Comparison of ENCODE assay signal across 8 cellular contexts in genomic region chr2:84314901-84315330, GRCh38.
DNase-seq lines count a peak whose midpoint lies in the region; ATAC-seq and TF ChIP-seq lines count a peak whose summit lies in the region.

No MANE protein-coding gene starts in this region.

- intact Hi-C loops in Panc1 (cut with micrococcal nuclease; ENCODE audit: unreplicated experiment) = no loop called here
- intact Hi-C loops in tibial artery (cut with DNase I; ENCODE audit: low total_unique reads) = no loop called here

- no TSS peak for BruUV-seq in Panc1 (replicated peaks; lab: Mats Ljungman, UMichigan)

- no peak overlapping the region for H2AFZ ChIP-seq in osteoblast (ENCODE audit: low read length)

- peaks cover 8% of the 10 kb centered on the region for H3K27me3 ChIP-seq in DOHH2 (ENCODE audit: control insufficient read depth, low read length)
- H3K27me3 ChIP-seq in Panc1 (ENCODE audit: control insufficient read depth, insufficient read depth, low read length) = peaks cover 2% of the 10 kb centered on the region; the same call in 1 of the 2 replicates
- H3K27me3 ChIP-seq in osteoblast (ENCODE audit: insufficient read depth, low read length) = peaks cover 4% of the 10 kb centered on the region
- H3K27me3 ChIP-seq in tibial artery = peaks cover 0 to 18% of the 10 kb centered on the region in 2 donors

- POLR2A ChIA-PET in Panc1 (lab: Charles Lee) = no interaction called here

- H3K36me3 ChIP-seq in DOHH2 (ENCODE audit: control insufficient read depth, low read length) (no peaks in the 10 kb centered on the region), Panc1 (ENCODE audit: control insufficient read depth, insufficient read depth, low read length) (no peaks in the 10 kb centered on the region), osteoblast (ENCODE audit: insufficient read depth, low read length) (no peaks in the 10 kb centered on the region), tibial artery (no peaks in the 10 kb centered on the region)

- no peaks in the 10 kb centered on the region for H3K4me1 ChIP-seq in DOHH2 (ENCODE audit: control insufficient read depth, low read length)
- no peaks in the 10 kb centered on the region for H3K4me1 ChIP-seq in Panc1 (ENCODE audit: control insufficient read depth, insufficient read depth, low read length)
- no peaks in the 10 kb centered on the region for H3K4me1 ChIP-seq in osteoblast (ENCODE audit: insufficient read depth, low read length)
- H3K4me1 ChIP-seq in tibial artery = no peaks in the 10 kb centered on the region

- peak; percentile 95 for ATAC-seq in GM21528 (IDR thresholded peaks at IDR 0.05; ENCODE audit: low FRiP score, unreplicated experiment)
- ATAC-seq in Panc1 = peak; percentile 98

- H3K9me3 ChIP-seq in DOHH2 (ENCODE audit: control insufficient read depth, insufficient read depth, low read length) (no peaks in the 10 kb centered on the region), Panc1 (ENCODE audit: control insufficient read depth, insufficient read depth, low read depth, low read length) (no peaks in the 10 kb centered on the region), osteoblast (ENCODE audit: low read depth, low read length) (no peaks in the 10 kb centered on the region), tibial artery (no peaks in the 10 kb centered on the region)

- H4K20me1 ChIP-seq in DOHH2 (ENCODE audit: control insufficient read depth, insufficient read depth, low read depth, low read length) = no peaks in the 10 kb centered on the region
- H4K20me1 ChIP-seq in osteoblast (ENCODE audit: insufficient read depth, low read length) = no peaks in the 10 kb centered on the region

- H3K9me2 ChIP-seq in DOHH2 (replicated peaks; ENCODE audit: control insufficient read depth, low read length) = no peaks in the 10 kb centered on the region

- CTCF ChIA-PET in Panc1 (lab: Charles Lee) = interaction anchor here (0.6 to 1.0 kb wide), 2 partner anchors 10 to 317 kb away, joined by 4 to 6 read pairs; no protein-coding TSS in a partner anchor

- no peak overlapping the region for H3K27ac ChIP-seq in DOHH2 (ENCODE audit: low read depth, low read length)
- no peak overlapping the region for H3K27ac ChIP-seq in Panc1 (ENCODE audit: low read length)
- H3K27ac ChIP-seq in osteoblast (ENCODE audit: low read depth, low read length) = no peak overlapping the region
- H3K27ac ChIP-seq in tibial artery = no peak overlapping the region

- peak in 70 of 76 experiments; percentile 2 to 85 (median 54) for DNase-seq in HUDEP-2 (lab: John Stamatoyannopoulos, UW; ENCODE audit: unreplicated experiment in 76 of 76)
- DNase-seq in Panc1 (ENCODE audit: low read depth, low spot score) = peak; percentile 71
- DNase-seq in activated T-cell treated with anti-CD3 and anti-CD28 coated beads, Interleukin-2, amount 50 U/mL, for 48 hours = peak; percentile 84 to 85
- peak; percentile 75 for DNase-seq in fibroblast of the aortic adventitia (ENCODE audit: low read depth)
- peak; percentile 74 for DNase-seq in osteoblast (ENCODE audit: insufficient read length, low spot score, missing footprints)
- DNase-seq in tibial artery = peak in 1 of 2 donors; percentile 38

- H3F3A ChIP-seq in DOHH2 (ENCODE audit: control insufficient read depth, insufficient read depth) = no peaks in the 10 kb centered on the region

- TF ChIP-seq CTCF in DOHH2 (IDR thresholded peaks at IDR 0.05; ENCODE audit: low read depth, low read length, poor library complexity, severe bottlenecking) (peak; percentile 89), Panc1 (IDR thresholded peaks at IDR 0.05) (peak; percentile 94), fibroblast of the aortic adventitia (IDR thresholded peaks at IDR 0.05; ENCODE audit: insufficient read depth, low read length) (peak; percentile 97), osteoblast (IDR thresholded peaks at IDR 0.05; ENCODE audit: extremely low read depth, low read depth, low read length) (peak; percentile 97), tibial artery (IDR thresholded peaks at IDR 0.05) (peak; percentile 45 to 64)

- H3K79me2 ChIP-seq in DOHH2 (ENCODE audit: control insufficient read depth, low read length) (no peaks in the 10 kb centered on the region), osteoblast (ENCODE audit: insufficient read depth, low read length) (no peaks in the 10 kb centered on the region)

- in situ Hi-C loops in Panc1 (cut with HindIII; ENCODE audit: low pct_unique_long_range_greater_than_20kb, low sequenced_read_pairs) = no loop called here

- H3K4me3 ChIP-seq in DOHH2 (ENCODE audit: low read length) = no peak overlapping the region
- H3K4me3 ChIP-seq in Panc1 (ENCODE audit: low read depth in 2 of 2, low read length in 2 of 2) = no peak overlapping the region
- H3K4me3 ChIP-seq in fibroblast of the aortic adventitia (ENCODE audit: low read depth, low read length) = no peak overlapping the region
- no peak overlapping the region for H3K4me3 ChIP-seq in osteoblast (ENCODE audit: insufficient read depth, low read length)
- H3K4me3 ChIP-seq in tibial artery = no peak overlapping the region

- H3K4me2 ChIP-seq in DOHH2 (ENCODE audit: low read length) (no peak overlapping the region), osteoblast (ENCODE audit: insufficient read depth, low read length) (no peak overlapping the region)
